In genomic region chr20:23937303-23938117, GRCh38 we compare ENCODE assay signal across 9 cellular contexts. TPM values are rescaled to one million over a fixed set of nuclear protein-coding genes. Genes with fewer than 3 reads are reported as not detected.
DNase-seq lines count a peak whose midpoint lies in the region; ATAC-seq and TF ChIP-seq lines count a peak whose summit lies in the region.
"Had no signal": no experiment of that assay in that cellular context is flagged by ENCODE, and none has a peak within 500 bp of the region (broad histone marks: within the 10 kb centered on the region; RNA-seq: fewer than 3 reads in every experiment).

No MANE protein-coding gene starts in this region.

- intact Hi-C loops in heart left ventricle (cut with DNase I) = loop anchor here in 9 of 10 donors (2.0 to 10.0 kb wide), 9 partner anchors 47 to 981 kb away; no protein-coding TSS in a partner anchor

- no peak overlapping the region for H3K4me3 Mint-ChIP-seq in activated naive CD8-positive, alpha-beta T cell treated with anti-CD3 and anti-CD28 coated beads, Interleukin-2, amount 50 U/mL, for 24 hours
- H3K4me3 Mint-ChIP-seq: IgD-negative memory B cell had no signal

- peak; percentile 60 to 83 (median 77) for TF ChIP-seq CTCF in heart left ventricle (IDR thresholded peaks at IDR 0.05)

- no peaks in the 10 kb centered on the region for H3K36me3 Mint-ChIP-seq in activated naive CD8-positive, alpha-beta T cell treated with anti-CD3 and anti-CD28 coated beads, Interleukin-2, amount 50 U/mL, for 24 hours (ENCODE audit: low read depth)
- H3K36me3 Mint-ChIP-seq: IgD-negative memory B cell had no signal

- H3K27me3 ChIP-seq in SJCRH30 = no peaks in the 10 kb centered on the region
- peaks cover 0 to 7% (median 0%) of the 10 kb centered on the region in 9 donors for H3K27me3 ChIP-seq in heart left ventricle

- H3K9me3 Mint-ChIP-seq in activated naive CD8-positive, alpha-beta T cell treated with anti-CD3 and anti-CD28 coated beads, Interleukin-2, amount 50 U/mL, for 24 hours = no peaks in the 10 kb centered on the region
- H3K9me3 Mint-ChIP-seq: IgD-negative memory B cell had no signal

- H3K36me3 ChIP-seq in SJCRH30 (no peaks in the 10 kb centered on the region), heart left ventricle (no peaks in the 10 kb centered on the region)

- H3K27me3 Mint-ChIP-seq in activated naive CD8-positive, alpha-beta T cell treated with anti-CD3 and anti-CD28 coated beads, Interleukin-2, amount 50 U/mL, for 24 hours = no peaks in the 10 kb centered on the region
- H3K27me3 Mint-ChIP-seq: IgD-negative memory B cell had no signal

- H3K4me1 ChIP-seq in SJCRH30 (no peaks in the 10 kb centered on the region), heart left ventricle (peaks cover 0 to 6% (median 0%) of the 10 kb centered on the region in 12 donors)

- no peaks in the 10 kb centered on the region for H3K4me1 Mint-ChIP-seq in activated naive CD8-positive, alpha-beta T cell treated with anti-CD3 and anti-CD28 coated beads, Interleukin-2, amount 50 U/mL, for 24 hours

- H3K9me3 ChIP-seq in SJCRH30 (replicated peaks) (no peaks in the 10 kb centered on the region), heart left ventricle (peaks cover 0 to 5% (median 0%) of the 10 kb centered on the region in 12 donors)

- TF ChIP-seq POLR2A in heart left ventricle (IDR thresholded peaks at IDR 0.05) = no peak

- DNase-seq in CD1c-positive myeloid dendritic cell (ENCODE audit: extremely low spot score) (peak; percentile 48), HS-27A (ENCODE audit: low read depth) (peak; percentile 19), SJCRH30 (peak; percentile 43 to 67), heart left ventricle (peak in 4 of 5 donors; percentile 30 to 52 (median 41)), putamen (ENCODE audit: low spot score) (peak; percentile 70)
- DNase-seq in activated naive CD8-positive, alpha-beta T cell treated with anti-CD3 and anti-CD28 coated beads, Interleukin-2, amount 50 U/mL, for 24 hours = peak; percentile 53

- 0 to 3% (median 2%) methylated on average over 3 of the region's 3 CpGs for WGBS in heart left ventricle, 4 donors

- H3K27ac Mint-ChIP-seq in activated naive CD8-positive, alpha-beta T cell treated with anti-CD3 and anti-CD28 coated beads, Interleukin-2, amount 50 U/mL, for 24 hours = no peak overlapping the region
- H3K27ac Mint-ChIP-seq: IgD-negative memory B cell had no signal

- H3K27ac ChIP-seq in SJCRH30 (no peak overlapping the region), heart left ventricle (no peak overlapping the region)

- H3K4me3 ChIP-seq in SJCRH30 (no peak overlapping the region), heart left ventricle (no peak overlapping the region)

- ATAC-seq in GM19023 (IDR thresholded peaks at IDR 0.05; ENCODE audit: unreplicated experiment) = peak; percentile 73
- peak; percentile 92 for ATAC-seq in activated naive CD8-positive, alpha-beta T cell treated with anti-CD3 and anti-CD28 coated beads, Interleukin-2, amount 50 U/mL, for 24 hours
- ATAC-seq in heart left ventricle = peak; percentile 81 to 94 (median 92)
- no peak for ATAC-seq in GM21825 (IDR thresholded peaks at IDR 0.05; ENCODE audit: unreplicated experiment)

RNA-seq across cellular contexts. Expression of gene GGTLC1, which starts 51.1 kb away (rescaled TPM):
- total RNA-seq in SJCRH30 (2014; rRNA removed; shearing (Covaris generic)) = not detected in 2 replicates
- not detected for total RNA-seq in heart left ventricle
- polyA plus RNA-seq in heart left ventricle = not detected
- polyA plus RNA-seq: IgD-negative memory B cell had no signal

RNA-seq across cellular contexts. Expression of gene CST5, which starts 58.0 kb away (rescaled TPM):
- not detected in 2 replicates for total RNA-seq in SJCRH30 (2014; rRNA removed; shearing (Covaris generic))
- total RNA-seq in heart left ventricle = not detected
- polyA plus RNA-seq in heart left ventricle = not detected
- polyA plus RNA-seq: IgD-negative memory B cell had no signal

Comparison
In these comparisons a context has a peak if more than half of its experiments do, and no peak if none do; other contexts are left out.
1. DNase-seq: peak in every context shown above with its lines; median percentile 70 in putamen; 55 in SJCRH30; 53 in activated naive CD8-positive, alpha-beta T cell treated with anti-CD3 and anti-CD28 coated beads, Interleukin-2, amount 50 U/mL, for 24 hours; 48 in CD1c-positive myeloid dendritic cell; 41 in heart left ventricle; 19 in HS-27A.